Comparison of ENCODE assay signal across 13 cellular contexts in the genomic region with DNA sequence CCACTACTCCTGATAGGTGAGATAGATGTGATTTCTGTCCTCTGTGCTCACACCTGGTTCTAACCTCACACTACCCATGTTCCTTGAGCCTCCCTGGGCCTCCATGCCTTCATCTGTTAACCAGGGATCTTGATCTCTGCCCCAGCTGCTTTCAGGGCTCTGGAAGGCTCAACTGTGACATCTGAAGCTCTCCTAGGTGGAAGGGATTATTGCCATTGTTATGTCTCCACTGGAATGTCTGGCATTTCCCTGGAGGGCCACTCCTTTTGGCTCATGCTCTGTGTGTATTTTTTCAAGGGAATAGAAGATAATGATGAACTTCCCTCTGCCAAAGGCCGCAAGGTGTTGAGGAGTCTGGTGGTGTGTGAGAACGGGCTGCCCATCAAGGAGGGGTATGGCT. TPM values are rescaled to one million over a fixed set of nuclear protein-coding genes. Genes with fewer than 3 reads are reported as not detected.
DNase-seq lines count a peak whose midpoint lies in the region; ATAC-seq and TF ChIP-seq lines count a peak whose summit lies in the region.
"Had no signal": no experiment of that assay in that cellular context is flagged by ENCODE, and none has a peak within 500 bp of the region (broad histone marks: within the 10 kb centered on the region; RNA-seq: fewer than 3 reads in every experiment).

No MANE protein-coding gene starts in this region.

- H3K27ac ChIP-seq in PC-9, result no peak overlapping the region
- H3K27ac ChIP-seq: ascending aorta had no signal

- H3K36me3 ChIP-seq in PC-9 (ENCODE audit: low read depth), result no peaks in the 10 kb centered on the region
- H3K36me3 ChIP-seq: ascending aorta had no signal

- TF ChIP-seq CTCF in PC-9 (conservative IDR thresholded peaks at IDR 0.05) (no peak), fibroblast of the aortic adventitia (IDR thresholded peaks at IDR 0.05; ENCODE audit: insufficient read depth, low read length) (no peak), GM13976 (IDR thresholded peaks at IDR 0.05; ENCODE audit: borderline replicate concordance, control extremely low read depth, extremely low read depth, insufficient read depth, missing control alignments) (no peak)

- H4K20me1 ChIP-seq in PC-9 (ENCODE audit: insufficient read depth), result no peaks in the 10 kb centered on the region

- no peaks in the 10 kb centered on the region for H3K27me3 ChIP-seq in PC-9 (ENCODE audit: insufficient read depth, low read depth)
- H3K27me3 ChIP-seq: ascending aorta had no signal

- peak overlapping the region; percentile 19; the same call in 1 of the 2 replicates for H3K4me2 ChIP-seq in PC-9

- no peaks in the 10 kb centered on the region for H3K9me3 ChIP-seq in PC-9 (ENCODE audit: insufficient read depth, low read depth)
- H3K9me3 ChIP-seq: ascending aorta had no signal

- POLR2A ChIA-PET in PC-9 (lab: Charles Lee; ENCODE audit: unreplicated experiment), result interaction anchor here (0.6 kb wide), 1 partner anchor 85 kb away, joined by 11 read pairs; no protein-coding TSS in a partner anchor

- H3K9me2 ChIP-seq in PC-9 (ENCODE audit: insufficient read depth), result no peaks in the 10 kb centered on the region

- DNase-seq in GM04504 (ENCODE audit: low read depth) (peak; percentile 10), PC-9 (peak; percentile 63 to 80), fibroblast of the aortic adventitia (ENCODE audit: low read depth) (peak; percentile 49), renal cortical epithelial cell (ENCODE audit: low read depth) (peak; percentile 63), Right ventricle myocardium superior (no peak), GM13976 (ENCODE audit: low spot score) (no peak)
- no peak for DNase-seq in stimulated activated naive CD4-positive, alpha-beta T cell (lab: John Stamatoyannopoulos, UW)
- DNase-seq: NCI-H187; NK-92 treated with Interleukin-12 subunit alpha and Interleukin-12 subunit beta, amount 100 ng/mL, for 24 hours had no signal

- in situ Hi-C loops in GM13976 (cut with MboI; ENCODE audit: low sequenced_read_pairs, unreplicated experiment), result no loop called here

- no peaks in the 10 kb centered on the region for H3F3A ChIP-seq in PC-9 (ENCODE audit: insufficient read depth, low read depth)

- H3K4me1 ChIP-seq in PC-9 (replicated peaks; ENCODE audit: insufficient read depth), result peaks cover 14% of the 10 kb centered on the region
- H3K4me1 ChIP-seq: ascending aorta had no signal

- H3K79me2 ChIP-seq in PC-9 (ENCODE audit: low read depth), result no peaks in the 10 kb centered on the region

- no peak for ATAC-seq in HG02610 (IDR thresholded peaks at IDR 0.05; ENCODE audit: unreplicated experiment)
- ATAC-seq in Right ventricle myocardium superior (ENCODE audit: poor library complexity), result no peak
- ATAC-seq: esophagus mucosa had no signal

- intact Hi-C loops in PC-9 (cut with micrococcal nuclease; ENCODE audit: unreplicated experiment), result loop anchor here (1.0 kb wide), 3 partner anchors 57 to 81 kb away; no protein-coding TSS in a partner anchor
- intact Hi-C loops in Right ventricle myocardium superior (cut with DNase I), result no loop called here

- H3K4me3 ChIP-seq in PC-9 (no peak overlapping the region), fibroblast of the aortic adventitia (ENCODE audit: low read depth, low read length) (no peak overlapping the region)
- H3K4me3 ChIP-seq: ascending aorta had no signal

- no peak overlapping the region for H2AFZ ChIP-seq in PC-9

- no TSS peak for BruUV-seq in PC-9 (replicated peaks; lab: Mats Ljungman, UMichigan)

- CTCF ChIA-PET in PC-9 (lab: Charles Lee), result no interaction called here

RNA-seq across cellular contexts. Expression of a gene that starts 41.2 kb away (rescaled TPM):
- not detected in 2 replicates for total RNA-seq in PC-9 (2021)
- under 0.01 and 0.08 TPM in 2 replicates for total RNA-seq in fibroblast of the aortic adventitia (ENCODE audit: low replicate concordance)
- total RNA-seq in renal cortical epithelial cell, result not detected in 2 replicates
- 0.67 TPM for total RNA-seq in Right ventricle myocardium superior
- total RNA-seq: ascending aorta, kidney epithelial cell had no signal

RNA-seq across cellular contexts. Expression of a gene that starts 52.1 kb away (rescaled TPM):
- 0.44 and 0.45 TPM in 2 replicates for total RNA-seq in PC-9 (2021)
- total RNA-seq in fibroblast of the aortic adventitia (ENCODE audit: low replicate concordance), result under 0.01 TPM in 1 of 2 replicates, not detected in the other
- not detected in 2 replicates for total RNA-seq in renal cortical epithelial cell
- total RNA-seq in Right ventricle myocardium superior, result 42.8 TPM
- total RNA-seq: ascending aorta, kidney epithelial cell had no signal

Comparison
In these comparisons a context has a peak if more than half of its experiments do, and no peak if none do; other contexts are left out.
1. DNase-seq: peak in GM04504 (single experiment), PC-9 (2 of 2), fibroblast of the aortic adventitia (single experiment) and renal cortical epithelial cell (single experiment); none in Right ventricle myocardium superior (single experiment), GM13976 (single experiment) and stimulated activated naive CD4-positive, alpha-beta T cell (0 of 6).
2. RNA of a gene that starts 52.1 kb away (total RNA-seq): 42.8 TPM in Right ventricle myocardium superior (single experiment); 0.44 to 0.45 TPM in PC-9, not detected in renal cortical epithelial cell and under 0.01 TPM in fibroblast of the aortic adventitia; every median in the first group is over 10 times any median in the second.